In genomic region chr5:142641681-142642080, GRCh38 we compare ENCODE assay signal across 22 cellular contexts. TPM values are rescaled to one million over a fixed set of nuclear protein-coding genes. Genes with fewer than 3 reads are reported as not detected.
DNase-seq lines count a peak whose midpoint lies in the region; ATAC-seq and TF ChIP-seq lines count a peak whose summit lies in the region.
"Had no signal": no experiment of that assay in that cellular context is flagged by ENCODE, and none has a peak within 500 bp of the region (broad histone marks: within the 10 kb centered on the region; RNA-seq: fewer than 3 reads in every experiment).

No MANE protein-coding gene starts in this region.

- CTCF ChIA-PET in PC-3 (lab: Charles Lee): no interaction called here

- H3F3A ChIP-seq in PC-3 (ENCODE audit: low read length, unreplicated experiment): peaks cover 6% of the 10 kb centered on the region

- H3K4me3 Mint-ChIP-seq in chondrocyte (ENCODE audit: unreplicated experiment) (no peak overlapping the region), nephron progenitor cell (peak overlapping the region; percentile 2), mesothelial cell of epicardium (no peak overlapping the region)
- H3K4me3 Mint-ChIP-seq: B cell; CD8-positive, alpha-beta T cell had no signal

- H3K27ac Mint-ChIP-seq in chondrocyte (ENCODE audit: unreplicated experiment) (peak overlapping the region; percentile 60), nephron progenitor cell (peak overlapping the region; percentile 38), mesothelial cell of epicardium (no peak overlapping the region)
- H3K27ac Mint-ChIP-seq: B cell; CD8-positive, alpha-beta T cell had no signal

- TF ChIP-seq POLR2A in esophagus squamous epithelium (IDR thresholded peaks at IDR 0.05): no peak

- POLR2A ChIA-PET in PC-3 (lab: Charles Lee; ENCODE audit: unreplicated experiment): no interaction called here

- intact Hi-C loops in esophagus squamous epithelium (cut with DNase I) (no loop called here), PC-3 (cut with micrococcal nuclease) (no loop called here)

- H3K4me3 ChIP-seq in esophagus squamous epithelium: no peak overlapping the region
- no peak overlapping the region for H3K4me3 ChIP-seq in PC-3 (ENCODE audit: low read length)

- no peaks in the 10 kb centered on the region for H3K79me2 ChIP-seq in PC-3 (ENCODE audit: low read length)

- no TSS peak for BruUV-seq in PC-3 (replicated peaks; lab: Mats Ljungman, UMichigan)

- peak; percentile 21 for DNase-seq in NCI-H226
- DNase-seq in chondrocyte (ENCODE audit: low spot score): no peak
- DNase-seq in nephron progenitor cell: no peak
- DNase-seq in mesothelial cell of epicardium (ENCODE audit: low spot score in 2 of 2, unreplicated experiment in 2 of 2): no peak
- no peak for DNase-seq in esophagus squamous epithelium (lab: John Stamatoyannopoulos, UW)
- no peak for DNase-seq in PC-3
- DNase-seq: Caco-2; CD8-positive, alpha-beta T cell; DMS 273 treated with DMSO at 0.1 percent for 48 hours; DMS79; Kasumi-1; NCI-H1092 treated with DMSO at 0.1 percent for 48 hours; NCI-H1436; NCI-H187 treated with DMSO at 0.1 percent for 48 hours; NCI-H2171 treated with DMSO at 0.1 percent for 48 hours; NCI-H446; NCI-H524 treated with DMSO at 0.1 percent for 48 hours; NCI-H774 had no signal

- no peaks in the 10 kb centered on the region for H3K36me3 Mint-ChIP-seq in chondrocyte (ENCODE audit: low read depth)
- H3K36me3 Mint-ChIP-seq in nephron progenitor cell (ENCODE audit: low read depth): no peaks in the 10 kb centered on the region
- no peaks in the 10 kb centered on the region for H3K36me3 Mint-ChIP-seq in mesothelial cell of epicardium
- H3K36me3 Mint-ChIP-seq: CD8-positive, alpha-beta T cell had no signal

- no peak for ATAC-seq in PC-3
- ATAC-seq in HG02678 (IDR thresholded peaks at IDR 0.05; ENCODE audit: unreplicated experiment): no peak
- ATAC-seq: CD8-positive, alpha-beta T cell had no signal

- no peaks in the 10 kb centered on the region for H3K9me2 ChIP-seq in PC-3 (replicated peaks; ENCODE audit: low read length)

- H3K27me3 ChIP-seq in esophagus squamous epithelium: no peaks in the 10 kb centered on the region
- H3K27me3 ChIP-seq in PC-3 (ENCODE audit: low read length): no peaks in the 10 kb centered on the region

- TF ChIP-seq CTCF in chondrocyte (IDR thresholded peaks at IDR 0.05) (no peak), nephron progenitor cell (IDR thresholded peaks at IDR 0.05) (no peak), mesothelial cell of epicardium (IDR thresholded peaks at IDR 0.05; ENCODE audit: unreplicated experiment) (no peak), esophagus squamous epithelium (IDR thresholded peaks at IDR 0.05) (no peak), PC-3 (conservative IDR thresholded peaks at IDR 0.05; ENCODE audit: low read depth, low read length) (no peak)

- no peak overlapping the region for H2AFZ ChIP-seq in PC-3 (ENCODE audit: low read length)

- H3K4me1 ChIP-seq in esophagus squamous epithelium (peaks cover 11 to 21% (median 13%) of the 10 kb centered on the region in 3 donors), PC-3 (ENCODE audit: insufficient read depth, low read length) (peaks cover 31% of the 10 kb centered on the region)
- H3K4me1 ChIP-seq: Caco-2 had no signal

- H3K36me3 ChIP-seq in esophagus squamous epithelium (no peaks in the 10 kb centered on the region), PC-3 (ENCODE audit: low read depth, low read length) (no peaks in the 10 kb centered on the region)

- H3K4me1 Mint-ChIP-seq in chondrocyte (ENCODE audit: low read depth) (peaks cover 51% of the 10 kb centered on the region), nephron progenitor cell (peaks cover 59% of the 10 kb centered on the region), mesothelial cell of epicardium (peaks cover 16% of the 10 kb centered on the region)
- H3K4me1 Mint-ChIP-seq: B cell had no signal

- no peak overlapping the region for H3K4me2 ChIP-seq in PC-3 (ENCODE audit: low read length)

- H3K27ac ChIP-seq in esophagus squamous epithelium (no peak overlapping the region), PC-3 (ENCODE audit: low read length) (no peak overlapping the region)
- H3K27ac ChIP-seq: C4-2B had no signal

- no peaks in the 10 kb centered on the region for H4K20me1 ChIP-seq in PC-3 (ENCODE audit: low read length)

- H3K9me3 Mint-ChIP-seq in chondrocyte (ENCODE audit: low read depth): no peaks in the 10 kb centered on the region
- H3K9me3 Mint-ChIP-seq in nephron progenitor cell: no peaks in the 10 kb centered on the region
- H3K9me3 Mint-ChIP-seq in mesothelial cell of epicardium: no peaks in the 10 kb centered on the region
- H3K9me3 Mint-ChIP-seq: CD8-positive, alpha-beta T cell had no signal

- H3K9me3 ChIP-seq in esophagus squamous epithelium (no peaks in the 10 kb centered on the region), PC-3 (ENCODE audit: low read length) (no peaks in the 10 kb centered on the region)
- H3K9me3 ChIP-seq: Caco-2 had no signal

- 77 to 84% methylated on average over 5 of the region's 5 CpGs for WGBS in esophagus squamous epithelium, 2 donors

- H3K27me3 Mint-ChIP-seq in chondrocyte (ENCODE audit: low read depth): no peaks in the 10 kb centered on the region
- H3K27me3 Mint-ChIP-seq in nephron progenitor cell (ENCODE audit: low read depth, poor library complexity): no peaks in the 10 kb centered on the region
- peaks cover 2% of the 10 kb centered on the region for H3K27me3 Mint-ChIP-seq in mesothelial cell of epicardium (ENCODE audit: low read depth)

- no peak overlapping the region for H3K9ac ChIP-seq in PC-3 (ENCODE audit: low read length)

RNA-seq across cellular contexts. Expression of gene FGF1, which starts 44.2 kb away (rescaled TPM):
- total RNA-seq in chondrocyte (2.9 to 7.9 TPM (median 6.9 TPM) in 3 replicates), mesothelial cell of epicardium (0.07 TPM in 1 of 3 replicates, not detected in the others), esophagus squamous epithelium (1 to 10 TPM in 2 of 4 donors, under 1 TPM in 1, not detected in 1; 0.38 to 2.4 (median 1.6) TPM), PC-3 (2014; rRNA removed) (1.5 and 9.7 TPM in 2 replicates)
- total RNA-seq: B cell; Caco-2; CD8-positive, alpha-beta T cell; HT-29 had no signal
